In the genomic region with DNA sequence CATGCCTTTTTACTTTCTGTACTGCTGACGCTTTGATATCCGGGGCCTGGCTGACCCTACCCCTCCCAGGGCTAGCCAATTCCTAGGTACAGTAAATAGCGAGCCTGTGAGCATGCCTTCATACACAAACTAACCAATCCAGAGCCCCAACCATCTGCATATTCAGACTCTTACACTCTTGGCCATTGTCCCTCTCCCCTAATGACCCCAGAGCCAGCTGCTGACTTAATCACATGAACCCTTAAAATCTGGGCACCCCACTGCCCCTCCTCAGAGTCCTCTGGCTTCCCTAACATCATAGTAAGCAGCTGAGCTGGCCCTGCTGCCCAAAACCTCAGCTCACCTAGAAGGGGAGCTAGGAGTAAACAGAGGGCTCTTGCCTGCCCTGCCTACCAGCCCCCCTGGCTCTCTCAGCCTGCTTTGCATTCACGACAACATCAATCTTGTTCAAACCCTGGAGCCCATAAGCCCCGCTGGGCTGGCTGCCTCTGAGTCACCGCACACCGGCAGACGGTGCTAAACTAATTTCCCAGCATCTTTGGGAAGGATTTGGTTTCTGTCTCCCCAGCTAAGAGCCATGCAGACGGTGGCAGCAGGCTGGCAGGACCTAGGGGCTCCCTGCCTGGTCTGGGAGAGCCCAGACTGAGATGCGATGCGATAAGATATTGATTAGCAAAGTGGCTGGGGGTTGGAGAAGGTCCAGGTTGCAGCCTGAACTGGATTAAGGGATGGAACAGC, we compare ENCODE assay signal across 15 cellular contexts.
DNase-seq lines count a peak whose midpoint lies in the region; ATAC-seq and TF ChIP-seq lines count a peak whose summit lies in the region.
"Had no signal": no experiment of that assay in that cellular context is flagged by ENCODE, and none has a peak within 500 bp of the region (broad histone marks: within the 10 kb centered on the region; RNA-seq: fewer than 3 reads in every experiment).

No MANE protein-coding gene starts in this region.

- H3K27ac ChIP-seq in HUES48 (ENCODE audit: low read depth, low read length) (peak overlapping the region; percentile 89), RWPE2 (ENCODE audit: poor library complexity, severe bottlenecking) (no peak overlapping the region), mesendoderm (ENCODE audit: low read depth, low read length) (peak overlapping the region; percentile 49), smooth muscle cell (ENCODE audit: low read depth) (no peak overlapping the region)
- H3K27ac ChIP-seq: BLaER1 treated with 17β-estradiol and CSF1 and Interleukin-3, amounts not matched to agents 10 nM and 100 nM; esophagus squamous epithelium had no signal

- no peaks in the 10 kb centered on the region for H3K27me3 ChIP-seq in HUES48 (ENCODE audit: control insufficient read depth, insufficient read depth, low read length)
- no peaks in the 10 kb centered on the region for H3K27me3 ChIP-seq in RWPE2 (ENCODE audit: insufficient read depth, poor library complexity, severe bottlenecking)
- H3K27me3 ChIP-seq in mesendoderm (ENCODE audit: insufficient read depth, low read length, poor library complexity) = no peaks in the 10 kb centered on the region
- no peaks in the 10 kb centered on the region for H3K27me3 ChIP-seq in smooth muscle cell (ENCODE audit: low read depth)
- H3K27me3 ChIP-seq: BLaER1 treated with 17β-estradiol and CSF1 and Interleukin-3, amounts not matched to agents 10 nM and 100 nM had no signal

- no peak overlapping the region for H3K4ac ChIP-seq in mesendoderm (ENCODE audit: low read depth, low read length)

- H3K4me3 ChIP-seq in HUES48 (ENCODE audit: low read depth, low read length) (0 out of 2 replicates have a peak overlapping the region, but pooled peaks have one; percentile 11), RWPE2 (ENCODE audit: severe bottlenecking) (no peak overlapping the region), mesendoderm (ENCODE audit: low read length) (no peak overlapping the region), smooth muscle cell (no peak overlapping the region)
- H3K4me3 ChIP-seq: BLaER1 treated with 17β-estradiol and CSF1 and Interleukin-3, amounts not matched to agents 10 nM and 100 nM; esophagus squamous epithelium had no signal

- H3K36me3 ChIP-seq in HUES48 (ENCODE audit: control insufficient read depth, insufficient read depth, low read length) (no peaks in the 10 kb centered on the region), RWPE2 (ENCODE audit: low read depth) (no peaks in the 10 kb centered on the region), mesendoderm (ENCODE audit: control insufficient read depth, insufficient read depth, low read length) (no peaks in the 10 kb centered on the region), smooth muscle cell (ENCODE audit: low read depth) (no peaks in the 10 kb centered on the region)
- H3K36me3 ChIP-seq: BLaER1 treated with 17β-estradiol and CSF1 and Interleukin-3, amounts not matched to agents 10 nM and 100 nM; esophagus squamous epithelium had no signal

- H3K23ac ChIP-seq in mesendoderm (ENCODE audit: low read length) = no peak overlapping the region

- peak overlapping the region; percentile 45 for H3K56ac ChIP-seq in mesendoderm (ENCODE audit: low read length)

- H3K4me1 ChIP-seq in HUES48 (ENCODE audit: control insufficient read depth, insufficient read depth, low read length) = peaks cover 24% of the 10 kb centered on the region
- H3K4me1 ChIP-seq in RWPE2 (ENCODE audit: insufficient read depth, poor library complexity, severe bottlenecking) = no peaks in the 10 kb centered on the region
- H3K4me1 ChIP-seq in mesendoderm (ENCODE audit: control insufficient read depth, low read depth, low read length) = no peaks in the 10 kb centered on the region
- H3K4me1 ChIP-seq in smooth muscle cell (ENCODE audit: low read depth) = peaks cover 10% of the 10 kb centered on the region
- H3K4me1 ChIP-seq: esophagus squamous epithelium had no signal

- H3K9me3 ChIP-seq in HUES48 (ENCODE audit: control insufficient read depth, insufficient read depth, low read length) = no peaks in the 10 kb centered on the region
- H3K9me3 ChIP-seq in RWPE2 (ENCODE audit: severe bottlenecking) = no peaks in the 10 kb centered on the region
- H3K9me3 ChIP-seq in smooth muscle cell (replicated peaks; ENCODE audit: low read depth) = no peaks in the 10 kb centered on the region
- H3K9me3 ChIP-seq: BLaER1 treated with 17β-estradiol and CSF1 and Interleukin-3, amounts not matched to agents 10 nM and 100 nM; esophagus squamous epithelium had no signal

- H3K79me2 ChIP-seq in mesendoderm (ENCODE audit: control insufficient read depth, insufficient read depth, low read length) = no peaks in the 10 kb centered on the region
- H3K79me2 ChIP-seq in smooth muscle cell (ENCODE audit: low read depth) = no peaks in the 10 kb centered on the region

- no peak overlapping the region for H2BK120ac ChIP-seq in mesendoderm (ENCODE audit: low read depth, low read length)

- ATAC-seq in RWPE2 (ENCODE audit: low read depth) (peak; percentile 25; the same call in 1 of the 3 replicates), omental fat pad (ENCODE audit: low FRiP score) (no peak), left lobe of liver (no peak)
- ATAC-seq: sciatic nerve had no signal

- no peak overlapping the region for H4K8ac ChIP-seq in mesendoderm (ENCODE audit: low read depth, low read length)

- H2BK5ac ChIP-seq in mesendoderm (ENCODE audit: low read length) = no peak overlapping the region

- DNase-seq in DMS 273 (lab: John Stamatoyannopoulos, UW; ENCODE audit: unreplicated experiment) (peak; percentile 95), RWPE2 (ENCODE audit: low spot score) (no peak), mesendoderm (peak; percentile 86), COLO668 (lab: John Stamatoyannopoulos, UW; ENCODE audit: unreplicated experiment) (no peak), smooth muscle cell (lab: John Stamatoyannopoulos, UW; ENCODE audit: unreplicated experiment) (no peak), omental fat pad (ENCODE audit: low spot score) (no peak), left lobe of liver (ENCODE audit: low spot score) (no peak)
- DNase-seq: activated naive CD8-positive, alpha-beta T cell treated with anti-CD3 and anti-CD28 coated beads, Interleukin-2, amount 10 ng/mL, durations not matched to agents 7 days and 5 days; esophagus squamous epithelium; Kasumi-1; NCI-H446; Right ventricle myocardium superior had no signal

- no peak for TF ChIP-seq CTCF in RWPE2 (IDR thresholded peaks at IDR 0.05; ENCODE audit: poor library complexity, severe bottlenecking)
- TF ChIP-seq CTCF in smooth muscle cell (IDR thresholded peaks at IDR 0.05; ENCODE audit: borderline replicate concordance, insufficient read depth, poor library complexity, severe bottlenecking) = no peak
- TF ChIP-seq CTCF in omental fat pad (IDR thresholded peaks at IDR 0.05) = no peak

- no CpG with 5 or more reads among the region's 11 CpGs for WGBS in mesendoderm (ENCODE audit: extremely low coverage, insufficient coverage, low lambda C conversion rate)
- WGBS in smooth muscle cell (ENCODE audit: low lambda C conversion rate) = 14% methylated on average over 11 of the region's 11 CpGs

- no peaks in the 10 kb centered on the region for H3F3A ChIP-seq in smooth muscle cell (ENCODE audit: low read depth)

- H3K18ac ChIP-seq in mesendoderm (ENCODE audit: low read length) = no peak overlapping the region

- H3K4me2 ChIP-seq in mesendoderm (ENCODE audit: low read length) (no peak overlapping the region), smooth muscle cell (no peak overlapping the region)
- H3K4me2 ChIP-seq: BLaER1 treated with 17β-estradiol and CSF1 and Interleukin-3, amounts not matched to agents 10 nM and 100 nM had no signal

- no peaks in the 10 kb centered on the region for H3K79me1 ChIP-seq in mesendoderm (ENCODE audit: low read length)

- H3K9ac ChIP-seq in HUES48 (ENCODE audit: low read depth, low read length) (0 out of 2 replicates have a peak overlapping the region, but pooled peaks have one; percentile 50), mesendoderm (ENCODE audit: low read length) (no peak overlapping the region), smooth muscle cell (ENCODE audit: low read depth) (no peak overlapping the region)
- H3K9ac ChIP-seq: BLaER1 treated with 17β-estradiol and CSF1 and Interleukin-3, amounts not matched to agents 10 nM and 100 nM had no signal

- H4K20me1 ChIP-seq in smooth muscle cell (ENCODE audit: low read depth) = no peaks in the 10 kb centered on the region
- H4K20me1 ChIP-seq: BLaER1 treated with 17β-estradiol and CSF1 and Interleukin-3, amounts not matched to agents 10 nM and 100 nM had no signal

- H2BK15ac ChIP-seq in mesendoderm (replicated peaks; ENCODE audit: low read depth) = no peak overlapping the region

- no peak overlapping the region for H4K5ac ChIP-seq in mesendoderm (ENCODE audit: low read length)

- H2AFZ ChIP-seq in smooth muscle cell (ENCODE audit: low read depth) = no peak overlapping the region

- H2AK5ac ChIP-seq in mesendoderm (ENCODE audit: low read length) = no peak overlapping the region

Comparison
In these comparisons a context has a peak if more than half of its experiments do, and no peak if none do; other contexts are left out.
1. DNase-seq: peak in DMS 273 (single experiment) and mesendoderm (single experiment); none in RWPE2 (single experiment), COLO668 (single experiment), smooth muscle cell (single experiment), omental fat pad (single experiment) and left lobe of liver (single experiment).
2. H3K27ac ChIP-seq: peak in HUES48 (single experiment) and mesendoderm (single experiment); none in RWPE2 (single experiment) and smooth muscle cell (single experiment).